In the genomic region with DNA sequence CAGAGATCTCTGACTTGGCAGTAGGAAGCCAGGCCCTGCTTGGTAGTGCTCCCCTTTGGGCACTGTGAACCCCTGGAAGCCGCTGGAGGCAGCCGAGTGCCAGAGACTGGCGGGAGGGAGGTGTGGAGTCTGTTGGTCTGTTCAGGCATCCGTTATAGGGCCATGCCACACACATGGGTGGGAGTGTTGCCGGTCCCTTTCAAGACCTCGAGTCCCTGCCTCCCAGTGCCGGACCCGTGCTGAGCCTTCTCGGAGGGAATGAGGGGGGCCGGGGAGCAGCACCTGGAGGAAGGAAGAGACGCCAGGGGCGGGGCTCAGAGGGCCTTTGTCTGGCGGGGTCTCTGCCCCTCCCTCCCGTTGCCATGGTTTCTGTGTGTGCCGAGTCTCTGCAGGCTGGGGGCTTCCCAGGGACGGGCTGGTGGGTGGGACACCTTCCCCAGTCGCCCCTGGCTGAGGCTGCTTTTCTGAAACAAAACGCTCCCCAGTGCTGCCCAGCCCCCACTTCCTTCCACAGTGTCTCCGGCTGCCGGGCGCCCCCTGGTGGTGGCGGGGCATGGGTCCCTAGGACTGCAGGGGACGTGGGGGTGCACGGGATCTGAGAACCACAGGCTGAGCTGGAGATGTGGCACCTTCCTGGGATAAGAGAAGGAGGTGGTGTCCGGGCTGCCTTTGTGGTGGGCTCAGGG, we compare ENCODE assay signal across 8 cellular contexts. TPM values are rescaled to one million over a fixed set of nuclear protein-coding genes. Genes with fewer than 3 reads are reported as not detected.
DNase-seq lines count a peak whose midpoint lies in the region; ATAC-seq and TF ChIP-seq lines count a peak whose summit lies in the region.

No MANE protein-coding gene starts in this region.

- peak in 3 of 4 experiments; percentile 96 to 98 (median 98) for TF ChIP-seq CTCF in gastroesophageal sphincter (IDR thresholded peaks at IDR 0.05)
- TF ChIP-seq CTCF in omental fat pad (IDR thresholded peaks at IDR 0.05), result peak in 2 of 3 donors; percentile 87

- H3K4me3 ChIP-seq in gastroesophageal sphincter, result peak overlapping the region; percentile 30 to 47

- H3K27me3 ChIP-seq in gastroesophageal sphincter, result no peaks in the 10 kb centered on the region

- no peak for TF ChIP-seq EP300 in gastroesophageal sphincter (IDR thresholded peaks at IDR 0.05)

- no peak for TF ChIP-seq POLR2A in gastroesophageal sphincter (IDR thresholded peaks at IDR 0.05)

- 10% methylated on average over 3 of the region's 25 CpGs; no CpG with 5 or more reads in 1 of the 2 donors for WGBS in gastroesophageal sphincter (ENCODE audit: low coverage in 1 of 2), 2 donors

- in situ Hi-C loops in KBM-7 (cut with MboI; ENCODE audit: low pct_unique_long_range_greater_than_20kb, low sequenced_read_pairs), result no loop called here
- in situ Hi-C loops in SK-MEL-5 (cut with HindIII; ENCODE audit: low pct_unique_long_range_greater_than_20kb, low sequenced_read_pairs), result no loop called here

- DNase-seq in DMS114 treated with DMSO at 0.1 percent for 48 hours (lab: John Stamatoyannopoulos, UW; ENCODE audit: unreplicated experiment), result peak; percentile 46
- peak; percentile 93 for DNase-seq in KBM-7
- DNase-seq in SK-MEL-5 (ENCODE audit: low read depth, low spot score), result peak; percentile 79
- peak; percentile 95 for DNase-seq in activated naive CD4-positive, alpha-beta T cell treated with Interleukin-2 at 50 U/mL for 16 hours
- DNase-seq in omental fat pad (ENCODE audit: low spot score), result peak; percentile 99
- DNase-seq in superior temporal gyrus (ENCODE audit: extremely low spot score), result peak; percentile 88

- peaks cover 0 to 18% of the 10 kb centered on the region in 2 donors for H3K36me3 ChIP-seq in gastroesophageal sphincter

- ATAC-seq in GM21515 (IDR thresholded peaks at IDR 0.05; ENCODE audit: unreplicated experiment) (peak; percentile 56), gastroesophageal sphincter (peak; percentile 82), omental fat pad (ENCODE audit: low FRiP score) (peak; percentile 80)

- no peaks in the 10 kb centered on the region for H3K9me3 ChIP-seq in gastroesophageal sphincter

- peaks cover 3 to 100% (median 91%) of the 10 kb centered on the region in 3 donors for H3K4me1 ChIP-seq in gastroesophageal sphincter

- peak overlapping the region; percentile 31 to 100 (median 87) for H3K27ac ChIP-seq in gastroesophageal sphincter

RNA-seq across cellular contexts. Expression of a gene that starts 10.0 kb away (rescaled TPM):
- total RNA-seq in SK-MEL-5 (2014; rRNA removed; shearing (Covaris generic)), result 73.8 and 77.3 TPM in 2 replicates
- 114 and 150 TPM in 2 replicates for polyA plus RNA-seq in SK-MEL-5 (2015; cell fraction: cytosol; rRNA removed)
- 34.3 and 42.2 TPM in 2 replicates for polyA plus RNA-seq in SK-MEL-5 (2015; cell fraction: nucleus; rRNA removed)
- total RNA-seq in gastroesophageal sphincter (100 to 1,000 TPM; 172 to 262 (median 222) TPM), omental fat pad (100 to 1,000 TPM; 157 to 305 (median 241) TPM)

RNA-seq across cellular contexts. Expression of a gene that starts 23.0 kb away (rescaled TPM):
- 0.85 and 0.96 TPM in 2 replicates for total RNA-seq in SK-MEL-5 (2014; rRNA removed; shearing (Covaris generic))
- 1.9 and 2.9 TPM in 2 replicates for polyA plus RNA-seq in SK-MEL-5 (2015; cell fraction: cytosol; rRNA removed)
- 18.0 and 29.7 TPM in 2 replicates for polyA plus RNA-seq in SK-MEL-5 (2015; cell fraction: nucleus; rRNA removed)
- 10 to 100 TPM; 29.1 to 54.9 (median 44.2) TPM for total RNA-seq in gastroesophageal sphincter
- 10 to 100 TPM; 14.2 to 94.1 (median 45.4) TPM for total RNA-seq in omental fat pad

RNA-seq across cellular contexts. Expression of a gene that starts 32.9 kb away (rescaled TPM):
- not detected in 2 replicates for total RNA-seq in SK-MEL-5 (2014; rRNA removed; shearing (Covaris generic))
- not detected in 2 replicates for polyA plus RNA-seq in SK-MEL-5 (2015; cell fraction: cytosol; rRNA removed)
- 0.12 TPM in 1 of 2 replicates, not detected in the other for polyA plus RNA-seq in SK-MEL-5 (2015; cell fraction: nucleus; rRNA removed)
- total RNA-seq in gastroesophageal sphincter (not detected), omental fat pad (not detected)

RNA-seq across cellular contexts. Expression of a gene that starts 40.9 kb away (rescaled TPM):
- total RNA-seq in SK-MEL-5 (2014; rRNA removed; shearing (Covaris generic)), result 0.13 and 0.42 TPM in 2 replicates
- polyA plus RNA-seq in SK-MEL-5 (2015; cell fraction: cytosol; rRNA removed), result not detected in 2 replicates
- 0.22 TPM in 1 of 2 replicates, not detected in the other for polyA plus RNA-seq in SK-MEL-5 (2015; cell fraction: nucleus; rRNA removed)
- total RNA-seq in gastroesophageal sphincter, result under 1 TPM in 2 of 4 donors, not detected in 2; 0.35 TPM
- 1 to 10 TPM in 1 of 4 donors, under 1 TPM in 2, not detected in 1; 0.56 to 1.5 (median 0.84) TPM for total RNA-seq in omental fat pad

RNA-seq across cellular contexts. Expression of a gene that starts 46.3 kb away (rescaled TPM):
- 80.5 and 80.7 TPM in 2 replicates for total RNA-seq in SK-MEL-5 (2014; rRNA removed; shearing (Covaris generic))
- polyA plus RNA-seq in SK-MEL-5 (2015; cell fraction: cytosol; rRNA removed), result 109 and 111 TPM in 2 replicates
- polyA plus RNA-seq in SK-MEL-5 (2015; cell fraction: nucleus; rRNA removed), result 533 and 550 TPM in 2 replicates
- total RNA-seq in gastroesophageal sphincter (10 to 100 TPM; 37.3 to 85.4 (median 64.9) TPM), omental fat pad (100 to 1,000 TPM in 1 of 4 donors, 10 to 100 TPM in 3; 40.0 to 178 (median 72.2) TPM)

Comparison
In these comparisons a context has a peak if more than half of its experiments do, and no peak if none do; other contexts are left out.
1. Peak in every context shown above with its lines: DNase-seq, ATAC-seq, H3K4me3 ChIP-seq and H3K27ac ChIP-seq.
2. DNase-seq: peak in every context shown above with its lines; median percentile 99 in omental fat pad; 95 in activated naive CD4-positive, alpha-beta T cell treated with Interleukin-2 at 50 U/mL for 16 hours; 93 in KBM-7; 88 in superior temporal gyrus; 79 in SK-MEL-5; 46 in DMS114 treated with DMSO at 0.1 percent for 48 hours.